In the genomic region with DNA sequence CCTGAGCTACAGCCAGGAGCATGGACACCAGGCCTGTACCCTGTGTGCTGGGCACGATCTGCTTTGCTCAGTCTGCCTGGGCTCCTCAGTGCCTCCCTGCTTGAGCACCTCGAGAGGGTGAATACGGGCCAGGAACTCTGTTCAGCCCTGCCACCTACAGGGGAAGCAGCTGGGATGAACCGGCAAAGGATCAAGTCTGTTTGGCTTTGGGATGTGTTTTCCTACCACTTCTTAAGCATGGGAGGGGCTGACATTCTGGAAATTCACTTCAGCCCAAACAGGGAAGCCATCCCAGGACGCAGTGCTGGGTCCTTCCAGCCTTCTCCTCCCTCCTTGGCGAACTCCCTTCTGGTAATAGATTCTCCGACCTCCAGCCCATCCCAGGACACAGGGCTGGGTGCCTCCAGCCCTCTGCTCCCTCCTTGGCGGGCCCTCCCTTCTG, we compare ENCODE assay signal across 8 cellular contexts. TPM values are rescaled to one million over a fixed set of nuclear protein-coding genes. Genes with fewer than 3 reads are reported as not detected.
DNase-seq lines count a peak whose midpoint lies in the region; ATAC-seq and TF ChIP-seq lines count a peak whose summit lies in the region.

No MANE protein-coding gene starts in this region.

- H3K27ac Mint-ChIP-seq in CD4-positive, CD25-positive, alpha-beta regulatory T cell = peak overlapping the region in 2 of 3 donors; percentile 49 to 76

- peaks cover 10% of the 10 kb centered on the region for H3K27me3 Mint-ChIP-seq in CD4-positive, CD25-positive, alpha-beta regulatory T cell

- dilution Hi-C loops in mammary epithelial cell (cut with HindIII; ENCODE audit: low sequenced_read_pairs) = no loop called here

- no peaks in the 10 kb centered on the region for H3K4me1 ChIP-seq in CD4-positive, CD25-positive, alpha-beta regulatory T cell (ENCODE audit: control insufficient read depth, insufficient read depth, low read length, poor library complexity, severe bottlenecking)
- H3K4me1 ChIP-seq in mammary epithelial cell (ENCODE audit: insufficient read depth, low read length) = peaks cover 11% of the 10 kb centered on the region

- peaks cover 8% of the 10 kb centered on the region for H3K36me3 Mint-ChIP-seq in CD4-positive, CD25-positive, alpha-beta regulatory T cell

- no peaks in the 10 kb centered on the region for H4K20me1 ChIP-seq in mammary epithelial cell (ENCODE audit: insufficient read depth, low read length)

- DNase-seq in CD4-positive, CD25-positive, alpha-beta regulatory T cell = no peak
- DNase-seq in NCI-H1092 (lab: John Stamatoyannopoulos, UW) = peak; percentile 79
- peak; percentile 28 for DNase-seq in mammary epithelial cell
- DNase-seq in kidney glomerular epithelial cell (lab: John Stamatoyannopoulos, UW) = peak; percentile 1
- DNase-seq in NCI-H510A treated with DMSO at 0.1 percent for 48 hours (lab: John Stamatoyannopoulos, UW) = no peak

- H3K79me2 ChIP-seq in mammary epithelial cell (ENCODE audit: insufficient read depth, low read length) = no peaks in the 10 kb centered on the region

- no peak overlapping the region for H3K4me3 ChIP-seq in CD4-positive, CD25-positive, alpha-beta regulatory T cell (ENCODE audit: low read depth, low read length)
- H3K4me3 ChIP-seq in mammary epithelial cell (replicated peaks in 1 of 3; ENCODE audit: insufficient read depth in 1 of 3, low read depth in 2 of 3, low read length in 3 of 3) = no peak overlapping the region

- H3K36me3 ChIP-seq in CD4-positive, CD25-positive, alpha-beta regulatory T cell (ENCODE audit: control insufficient read depth, insufficient read depth, low read length) = no peaks in the 10 kb centered on the region
- no peaks in the 10 kb centered on the region for H3K36me3 ChIP-seq in mammary epithelial cell (ENCODE audit: insufficient read depth, low read length)

- H3K9me3 ChIP-seq in CD4-positive, CD25-positive, alpha-beta regulatory T cell (ENCODE audit: control insufficient read depth in 2 of 2, low read length in 2 of 2) = no peaks in the 10 kb centered on the region
- no peaks in the 10 kb centered on the region for H3K9me3 ChIP-seq in mammary epithelial cell (replicated peaks; ENCODE audit: insufficient read depth, low read length)

- H2AFZ ChIP-seq in mammary epithelial cell (ENCODE audit: low read depth, low read length) = no peak overlapping the region

- TF ChIP-seq CTCF in mammary epithelial cell (conservative IDR thresholded peaks at IDR 0.05 in 1 of 2, IDR thresholded peaks at IDR 0.05 in 1 of 2; ENCODE audit: extremely low read depth in 1 of 2, insufficient read depth in 1 of 2, low read depth in 1 of 2, low read length in 2 of 2) = peak; percentile 29 to 76

- CTCF ChIA-PET in mammary epithelial cell (lab: Charles Lee; ENCODE audit: low non-redundant PET) = no interaction called here

- H3K4me2 ChIP-seq in mammary epithelial cell (ENCODE audit: insufficient read depth, low read depth, low read length) = no peak overlapping the region

- H3K27ac ChIP-seq in CD4-positive, CD25-positive, alpha-beta regulatory T cell (ENCODE audit: insufficient read depth, low read length, poor library complexity, severe bottlenecking) = no peak overlapping the region
- H3K27ac ChIP-seq in mammary epithelial cell (ENCODE audit: insufficient read depth, low read depth, low read length) = no peak overlapping the region
- peak overlapping the region; percentile 60 for H3K27ac ChIP-seq in temporal lobe (ENCODE audit: low read depth, low read length)

- 43% methylated on average over 8 of the region's 8 CpGs for WGBS in mammary epithelial cell (ENCODE audit: low coverage, missing lambda C conversion rate)

- H3K9me3 Mint-ChIP-seq in CD4-positive, CD25-positive, alpha-beta regulatory T cell = no peaks in the 10 kb centered on the region

- H3K9ac ChIP-seq in mammary epithelial cell (ENCODE audit: insufficient read depth, low read length) = no peak overlapping the region

- H3K4me3 Mint-ChIP-seq in CD4-positive, CD25-positive, alpha-beta regulatory T cell = no peak overlapping the region

- ATAC-seq in CD4-positive, CD25-positive, alpha-beta regulatory T cell (ENCODE audit: low read depth in 2 of 2) = no peak
- ATAC-seq in GM19463 (IDR thresholded peaks at IDR 0.05; ENCODE audit: unreplicated experiment) (no peak), HG03571 (IDR thresholded peaks at IDR 0.05; ENCODE audit: unreplicated experiment) (no peak)

- intact Hi-C loops in mammary epithelial cell (cut with micrococcal nuclease) = loop anchor here (2.0 to 5.0 kb wide), 6 partner anchors 53 to 241 kb away; no protein-coding TSS in a partner anchor

- peaks cover 0 to 38% (median 9%) of the 10 kb centered on the region in 4 donors for H3K4me1 Mint-ChIP-seq in CD4-positive, CD25-positive, alpha-beta regulatory T cell

- no TSS peak for BruUV-seq in mammary epithelial cell (replicated peaks; lab: Mats Ljungman, UMichigan)

- H3K27me3 ChIP-seq in CD4-positive, CD25-positive, alpha-beta regulatory T cell (ENCODE audit: control insufficient read depth, insufficient read depth, low read length) = no peaks in the 10 kb centered on the region
- no peaks in the 10 kb centered on the region for H3K27me3 ChIP-seq in mammary epithelial cell (ENCODE audit: insufficient read depth, low read length)

- in situ Hi-C loops in mammary epithelial cell (cut with MboI; ENCODE audit: low sequenced_read_pairs in 2 of 2) = no loop called here

RNA-seq across cellular contexts. Expression of gene SELENON, which starts 55.8 kb away (rescaled TPM):
- total RNA-seq in CD4-positive, CD25-positive, alpha-beta regulatory T cell = 19.2 TPM
- polyA plus RNA-seq in CD4-positive, CD25-positive, alpha-beta regulatory T cell = 1 to 10 TPM; 1.2 to 2.7 (median 2.0) TPM
- total RNA-seq in mammary epithelial cell (10 to 100 TPM; 14.3 to 53.9 TPM), temporal lobe (16.5 TPM)
- 41.7 TPM for polyA plus RNA-seq in mammary epithelial cell
- polyA minus RNA-seq in mammary epithelial cell = 70.3 TPM

Comparison
In these comparisons a context has a peak if more than half of its experiments do, and no peak if none do; other contexts are left out.
1. DNase-seq: peak in NCI-H1092 (single experiment), mammary epithelial cell (single experiment) and kidney glomerular epithelial cell (single experiment); none in CD4-positive, CD25-positive, alpha-beta regulatory T cell (0 of 3) and NCI-H510A treated with DMSO at 0.1 percent for 48 hours (single experiment).